ENCODE assay signal across 13 cellular contexts in genomic region chr22:23249506-23250423, GRCh38.
DNase-seq lines count a peak whose midpoint lies in the region; ATAC-seq and TF ChIP-seq lines count a peak whose summit lies in the region.
"Had no signal": no experiment of that assay in that cellular context is flagged by ENCODE, and none has a peak within 500 bp of the region (broad histone marks: within the 10 kb centered on the region; RNA-seq: fewer than 3 reads in every experiment).

No MANE protein-coding gene starts in this region.

- no TSS peak for BruUV-seq in PC-9 (replicated peaks; lab: Mats Ljungman, UMichigan)

- H3K27me3 Mint-ChIP-seq in CD8-positive, alpha-beta memory T cell: no peaks in the 10 kb centered on the region
- no peaks in the 10 kb centered on the region for H3K27me3 Mint-ChIP-seq in activated T-helper 2 cell treated with anti-CD3 and anti-CD28 coated beads, Interferon-gamma antibody, Interleukin-2, Interleukin-4, amounts not matched to agents 10 μg/mL and 5 μg/mL and 100 μg/mL, durations not matched to agents 14 hours and 24 hours and 36 hours (ENCODE audit: low read depth)
- no peaks in the 10 kb centered on the region for H3K27me3 Mint-ChIP-seq in natural killer cell (ENCODE audit: low read depth in 2 of 2)

- H3K9me2 ChIP-seq in PC-9 (ENCODE audit: insufficient read depth): no peaks in the 10 kb centered on the region

- peaks cover 43 to 63% (median 44%) of the 10 kb centered on the region in 3 donors for H3K4me1 Mint-ChIP-seq in CD8-positive, alpha-beta memory T cell
- H3K4me1 Mint-ChIP-seq in activated T-helper 2 cell treated with anti-CD3 and anti-CD28 coated beads, Interferon-gamma antibody, Interleukin-2, Interleukin-4, amounts not matched to agents 10 μg/mL and 5 μg/mL and 100 μg/mL, durations not matched to agents 14 hours and 24 hours and 36 hours (ENCODE audit: low read depth): peaks cover 31% of the 10 kb centered on the region
- peaks cover 59 to 62% of the 10 kb centered on the region in 2 donors for H3K4me1 Mint-ChIP-seq in natural killer cell

- intact Hi-C loops in activated T-helper 2 cell treated with anti-CD3 and anti-CD28 coated beads, Interferon-gamma antibody, Interleukin-2, Interleukin-4, amounts not matched to agents 10 μg/mL and 5 μg/mL and 100 μg/mL, durations not matched to agents 14 hours and 24 hours and 36 hours (cut with micrococcal nuclease): no loop called here
- intact Hi-C loops in natural killer cell (cut with micrococcal nuclease) (loop anchor here (1.0 kb wide), 1 partner anchor 14 kb away; no protein-coding TSS in a partner anchor), aorta (cut with DNase I) (no loop called here), PC-9 (cut with micrococcal nuclease; ENCODE audit: unreplicated experiment) (loop anchor here (5.0 kb wide), 1 partner anchor 67 kb away; the partner anchor contains the start of gene BCR)

- TF ChIP-seq CTCF in natural killer cell (IDR thresholded peaks at IDR 0.05): no peak
- no peak for TF ChIP-seq CTCF in PC-9 (conservative IDR thresholded peaks at IDR 0.05)

- POLR2A ChIA-PET in CD8-positive, alpha-beta memory T cell (lab: Charles Lee): no interaction called here
- POLR2A ChIA-PET in PC-9 (lab: Charles Lee; ENCODE audit: unreplicated experiment): interaction anchor here (0.6 kb wide), 1 partner anchor 16 kb away, joined by 7 read pairs; no protein-coding TSS in a partner anchor

- CTCF ChIA-PET in CD8-positive, alpha-beta memory T cell (lab: Charles Lee): no interaction called here
- CTCF ChIA-PET in PC-9 (lab: Charles Lee): interaction anchor here (0.5 kb wide), 1 partner anchor 24 kb away, joined by 3 read pairs; no protein-coding TSS in a partner anchor

- H3F3A ChIP-seq in PC-9 (ENCODE audit: insufficient read depth, low read depth): peaks cover 17% of the 10 kb centered on the region; the same call in 1 of the 2 replicates

- H3K36me3 Mint-ChIP-seq in CD8-positive, alpha-beta memory T cell: peaks cover 0 to 24% (median 3%) of the 10 kb centered on the region in 3 donors
- H3K36me3 Mint-ChIP-seq in activated T-helper 2 cell treated with anti-CD3 and anti-CD28 coated beads, Interferon-gamma antibody, Interleukin-2, Interleukin-4, amounts not matched to agents 10 μg/mL and 5 μg/mL and 100 μg/mL, durations not matched to agents 14 hours and 24 hours and 36 hours (ENCODE audit: low read depth): peaks cover 5% of the 10 kb centered on the region
- no peaks in the 10 kb centered on the region for H3K36me3 Mint-ChIP-seq in natural killer cell

- ATAC-seq in natural killer cell (peak in 2 of 3 donors; percentile 45 to 50), aorta (ENCODE audit: low FRiP score) (no peak), GM19035 (IDR thresholded peaks at IDR 0.05; ENCODE audit: unreplicated experiment) (no peak)

- DNase-seq in CD8-positive, alpha-beta memory T cell: no peak
- DNase-seq in NAMALWA (ENCODE audit: low spot score) (peak; percentile 34), natural killer cell (no peak), aorta (no peak), PC-9 (no peak)
- no peak for DNase-seq in activated T-helper 2 cell treated with anti-CD3 and anti-CD28 coated beads, Interferon-gamma antibody, Interleukin-2, Interleukin-4, amounts not matched to agents 10 μg/mL and 5 μg/mL and 100 μg/mL, durations not matched to agents 14 hours and 24 hours and 36 hours (ENCODE audit: low spot score)
- DNase-seq: activated gamma-delta T cell; caudate nucleus; GDM1; NCI-H2081; NK-92 treated with Interleukin-12 subunit alpha and Interleukin-12 subunit beta, amount 100 ng/mL, for 24 hours; stomach had no signal

- WGBS in aorta, 2 donors: 82 to 87% methylated on average over 20 of the region's 20 CpGs

- H3K4me3 ChIP-seq in CD8-positive, alpha-beta memory T cell (ENCODE audit: low read length): peak overlapping the region; percentile 30
- H3K4me3 ChIP-seq in aorta (ENCODE audit: low read length in 2 of 2): no peak overlapping the region
- no peak overlapping the region for H3K4me3 ChIP-seq in PC-9
- H3K4me3 ChIP-seq: stomach had no signal

- H3K36me3 ChIP-seq in CD8-positive, alpha-beta memory T cell (ENCODE audit: insufficient read depth, low read length): no peaks in the 10 kb centered on the region
- peaks cover 0 to 3% of the 10 kb centered on the region in 2 donors for H3K36me3 ChIP-seq in aorta (ENCODE audit: control insufficient read depth in 1 of 2, insufficient read depth in 2 of 2, low read length in 1 of 2)
- no peaks in the 10 kb centered on the region for H3K36me3 ChIP-seq in PC-9 (ENCODE audit: low read depth)

- peak overlapping the region; percentile 24 to 69 (median 56) for H3K4me3 Mint-ChIP-seq in CD8-positive, alpha-beta memory T cell
- H3K4me3 Mint-ChIP-seq in activated T-helper 2 cell treated with anti-CD3 and anti-CD28 coated beads, Interferon-gamma antibody, Interleukin-2, Interleukin-4, amounts not matched to agents 10 μg/mL and 5 μg/mL and 100 μg/mL, durations not matched to agents 14 hours and 24 hours and 36 hours (ENCODE audit: low read depth): no peak overlapping the region
- peak overlapping the region; percentile 75 for H3K4me3 Mint-ChIP-seq in natural killer cell

- no peaks in the 10 kb centered on the region for H3K27me3 ChIP-seq in CD8-positive, alpha-beta memory T cell (ENCODE audit: insufficient read depth, low read length, poor library complexity, severe bottlenecking)
- H3K27me3 ChIP-seq in aorta (ENCODE audit: control insufficient read depth in 1 of 2, insufficient read depth in 2 of 2, low read length in 1 of 2): no peaks in the 10 kb centered on the region
- H3K27me3 ChIP-seq in PC-9 (ENCODE audit: insufficient read depth, low read depth): no peaks in the 10 kb centered on the region
- H3K27me3 ChIP-seq: stomach had no signal

- no peaks in the 10 kb centered on the region for H3K9me3 ChIP-seq in CD8-positive, alpha-beta memory T cell (ENCODE audit: low read length)
- H3K9me3 ChIP-seq in aorta (ENCODE audit: control insufficient read depth, low read length) (no peaks in the 10 kb centered on the region), PC-9 (ENCODE audit: insufficient read depth, low read depth) (no peaks in the 10 kb centered on the region)
- H3K9me3 ChIP-seq: stomach had no signal

- peaks cover 12% of the 10 kb centered on the region for H4K20me1 ChIP-seq in PC-9 (ENCODE audit: insufficient read depth)

- H3K4me1 ChIP-seq in CD8-positive, alpha-beta memory T cell (ENCODE audit: insufficient read depth, low read length): peaks cover 52% of the 10 kb centered on the region
- H3K4me1 ChIP-seq in aorta (ENCODE audit: control insufficient read depth in 1 of 2, insufficient read depth in 2 of 2, low read length in 2 of 2) (no peaks in the 10 kb centered on the region), PC-9 (replicated peaks; ENCODE audit: insufficient read depth) (peaks cover 43% of the 10 kb centered on the region)

- H3K27ac ChIP-seq in CD8-positive, alpha-beta memory T cell (ENCODE audit: low read depth, low read length): peak overlapping the region; percentile 35
- H3K27ac ChIP-seq in aorta (ENCODE audit: low read depth in 1 of 2, low read length in 2 of 2): no peak overlapping the region
- H3K27ac ChIP-seq in PC-9: no peak overlapping the region

- H3K27ac Mint-ChIP-seq in CD8-positive, alpha-beta memory T cell: peak overlapping the region; percentile 67 to 92 (median 83)
- H3K27ac Mint-ChIP-seq in activated T-helper 2 cell treated with anti-CD3 and anti-CD28 coated beads, Interferon-gamma antibody, Interleukin-2, Interleukin-4, amounts not matched to agents 10 μg/mL and 5 μg/mL and 100 μg/mL, durations not matched to agents 14 hours and 24 hours and 36 hours: peak overlapping the region; percentile 35
- peak overlapping the region; percentile 84 for H3K27ac Mint-ChIP-seq in natural killer cell

- H3K79me2 ChIP-seq in PC-9 (ENCODE audit: low read depth): peaks cover 61% of the 10 kb centered on the region

- no peak overlapping the region for H3K4me2 ChIP-seq in PC-9

- no peaks in the 10 kb centered on the region for H3K9me3 Mint-ChIP-seq in CD8-positive, alpha-beta memory T cell
- H3K9me3 Mint-ChIP-seq in activated T-helper 2 cell treated with anti-CD3 and anti-CD28 coated beads, Interferon-gamma antibody, Interleukin-2, Interleukin-4, amounts not matched to agents 10 μg/mL and 5 μg/mL and 100 μg/mL, durations not matched to agents 14 hours and 24 hours and 36 hours: no peaks in the 10 kb centered on the region
- H3K9me3 Mint-ChIP-seq in natural killer cell: no peaks in the 10 kb centered on the region

- no peak overlapping the region for H2AFZ ChIP-seq in PC-9

Comparison
In these comparisons a context has a peak if more than half of its experiments do, and no peak if none do; other contexts are left out.
1. ATAC-seq: peak in natural killer cell (2 of 3); none in aorta (single experiment) and GM19035 (single experiment).
2. intact Hi-C loops: an anchor here in natural killer cell (1.0 kb wide) and PC-9 (5.0 kb wide); none called in activated T-helper 2 cell treated with anti-CD3 and anti-CD28 coated beads, Interferon-gamma antibody, Interleukin-2, Interleukin-4, amounts not matched to agents 10 μg/mL and 5 μg/mL and 100 μg/mL, durations not matched to agents 14 hours and 24 hours and 36 hours and aorta.
3. Peak in every context shown above with its lines, with median percentiles within 50 percentile points of each other: H3K27ac Mint-ChIP-seq.